Comparison of ENCODE assay signal across 1 cellular context in the genomic region with DNA sequence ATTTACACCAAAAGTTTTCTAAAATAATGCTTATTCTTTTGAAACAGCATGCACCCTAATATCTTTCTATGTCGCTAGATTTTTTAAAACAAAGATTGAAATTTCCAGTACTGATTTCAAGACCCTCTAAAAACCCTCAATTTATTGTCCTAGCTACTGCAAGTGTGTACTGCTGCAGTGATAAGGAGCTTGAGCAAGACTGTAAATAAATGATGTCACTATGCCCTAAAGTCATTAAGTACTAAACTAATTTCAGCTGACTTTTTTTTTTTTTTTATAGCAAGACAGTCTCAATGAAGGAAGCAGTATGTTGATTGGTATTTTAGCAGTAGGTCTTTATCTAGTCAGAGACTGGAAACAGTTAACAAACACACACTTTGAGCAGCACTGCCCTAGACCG.
TF ChIP-seq lines count a peak whose summit lies in the region.

No MANE protein-coding gene starts in this region.

TF ChIP-seq in HEK293, 187 proteins besides CTCF, POLR2A, EP300 and RAD21 (continued from another document):
- TF ChIP-seq, protein P1, sequence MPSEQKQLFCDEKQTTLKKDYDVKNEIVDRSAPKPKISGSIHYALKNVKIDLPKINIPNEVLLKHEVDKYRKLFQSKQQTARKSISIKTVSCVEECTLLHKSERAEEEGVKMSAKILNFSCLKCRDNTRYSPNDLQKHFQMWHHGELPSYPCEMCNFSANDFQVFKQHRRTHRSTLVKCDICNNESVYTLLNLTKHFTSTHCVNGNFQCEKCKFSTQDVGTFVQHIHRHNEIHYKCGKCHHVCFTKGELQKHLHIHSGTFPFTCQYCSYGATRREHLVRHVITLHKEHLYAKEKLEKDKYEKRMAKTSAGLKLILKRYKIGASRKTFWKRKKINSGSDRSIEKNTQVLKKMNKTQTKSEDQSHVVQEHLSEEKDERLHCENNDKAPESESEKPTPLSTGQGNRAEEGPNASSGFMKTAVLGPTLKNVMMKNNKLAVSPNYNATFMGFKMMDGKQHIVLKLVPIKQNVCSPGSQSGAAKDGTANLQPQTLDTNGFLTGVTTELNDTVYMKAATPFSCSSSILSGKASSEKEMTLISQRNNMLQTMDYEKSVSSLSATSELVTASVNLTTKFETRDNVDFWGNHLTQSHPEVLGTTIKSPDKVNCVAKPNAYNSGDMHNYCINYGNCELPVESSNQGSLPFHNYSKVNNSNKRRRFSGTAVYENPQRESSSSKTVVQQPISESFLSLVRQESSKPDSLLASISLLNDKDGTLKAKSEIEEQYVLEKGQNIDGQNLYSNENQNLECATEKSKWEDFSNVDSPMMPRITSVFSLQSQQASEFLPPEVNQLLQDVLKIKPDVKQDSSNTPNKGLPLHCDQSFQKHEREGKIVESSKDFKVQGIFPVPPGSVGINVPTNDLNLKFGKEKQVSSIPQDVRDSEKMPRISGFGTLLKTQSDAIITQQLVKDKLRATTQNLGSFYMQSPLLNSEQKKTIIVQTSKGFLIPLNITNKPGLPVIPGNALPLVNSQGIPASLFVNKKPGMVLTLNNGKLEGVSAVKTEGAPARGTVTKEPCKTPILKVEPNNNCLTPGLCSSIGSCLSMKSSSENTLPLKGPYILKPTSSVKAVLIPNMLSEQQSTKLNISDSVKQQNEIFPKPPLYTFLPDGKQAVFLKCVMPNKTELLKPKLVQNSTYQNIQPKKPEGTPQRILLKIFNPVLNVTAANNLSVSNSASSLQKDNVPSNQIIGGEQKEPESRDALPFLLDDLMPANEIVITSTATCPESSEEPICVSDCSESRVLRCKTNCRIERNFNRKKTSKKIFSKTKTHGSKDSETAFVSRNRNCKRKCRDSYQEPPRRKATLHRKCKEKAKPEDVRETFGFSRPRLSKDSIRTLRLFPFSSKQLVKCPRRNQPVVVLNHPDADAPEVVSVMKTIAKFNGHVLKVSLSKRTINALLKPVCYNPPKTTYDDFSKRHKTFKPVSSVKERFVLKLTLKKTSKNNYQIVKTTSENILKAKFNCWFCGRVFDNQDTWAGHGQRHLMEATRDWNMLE (tag by site-specific recombination; conservative IDR thresholded peaks at IDR 0.05; ENCODE audit: low read depth), result no peak; the same call in 1 of the 2 replicates
- TF ChIP-seq ZNF324 (tag by site-specific recombination; IDR thresholded peaks at IDR 0.05), result 0 out of 2 replicates have a peak, but pooled peaks have one; percentile 23
- TF ChIP-seq ZNF629 (tag by site-specific recombination; IDR thresholded peaks at IDR 0.05), result peak; percentile 80
- TF ChIP-seq ZNF558 (tag by site-specific recombination; IDR thresholded peaks at IDR 0.05), result 0 out of 2 replicates have a peak, but pooled peaks have one; percentile 52
- TF ChIP-seq ZBTB8A (tag by site-specific recombination; IDR thresholded peaks at IDR 0.05), result 0 out of 2 replicates have a peak, but pooled peaks have one; percentile 21
- no peak for TF ChIP-seq ZNF302 (tag by site-specific recombination; IDR thresholded peaks at IDR 0.05; ENCODE audit: low read depth)
- TF ChIP-seq ZNF792 (tag by site-specific recombination; IDR thresholded peaks at IDR 0.05), result no peak
- TF ChIP-seq OSR2 (tag by site-specific recombination; IDR thresholded peaks at IDR 0.05), result peak; percentile 69
- TF ChIP-seq SALL2 (tag by site-specific recombination; IDR thresholded peaks at IDR 0.05; ENCODE audit: borderline replicate concordance), result no peak
- 0 out of 2 replicates have a peak, but pooled peaks have one; percentile 13 for TF ChIP-seq ZNF843 (tag by site-specific recombination; IDR thresholded peaks at IDR 0.05)
- TF ChIP-seq MZF1 (tag by site-specific recombination; IDR thresholded peaks at IDR 0.05; ENCODE audit: borderline replicate concordance), result no peak
- TF ChIP-seq, protein P2, sequence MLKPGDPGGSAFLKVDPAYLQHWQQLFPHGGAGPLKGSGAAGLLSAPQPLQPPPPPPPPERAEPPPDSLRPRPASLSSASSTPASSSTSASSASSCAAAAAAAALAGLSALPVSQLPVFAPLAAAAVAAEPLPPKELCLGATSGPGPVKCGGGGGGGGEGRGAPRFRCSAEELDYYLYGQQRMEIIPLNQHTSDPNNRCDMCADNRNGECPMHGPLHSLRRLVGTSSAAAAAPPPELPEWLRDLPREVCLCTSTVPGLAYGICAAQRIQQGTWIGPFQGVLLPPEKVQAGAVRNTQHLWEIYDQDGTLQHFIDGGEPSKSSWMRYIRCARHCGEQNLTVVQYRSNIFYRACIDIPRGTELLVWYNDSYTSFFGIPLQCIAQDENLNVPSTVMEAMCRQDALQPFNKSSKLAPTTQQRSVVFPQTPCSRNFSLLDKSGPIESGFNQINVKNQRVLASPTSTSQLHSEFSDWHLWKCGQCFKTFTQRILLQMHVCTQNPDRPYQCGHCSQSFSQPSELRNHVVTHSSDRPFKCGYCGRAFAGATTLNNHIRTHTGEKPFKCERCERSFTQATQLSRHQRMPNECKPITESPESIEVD (tag by site-specific recombination; IDR thresholded peaks at IDR 0.05), result peak; percentile 62
- TF ChIP-seq ZNF677 (tag by site-specific recombination; IDR thresholded peaks at IDR 0.05), result no peak
- no peak for TF ChIP-seq ZNF623 (tag by site-specific recombination; IDR thresholded peaks at IDR 0.05)
- TF ChIP-seq, protein P3, sequence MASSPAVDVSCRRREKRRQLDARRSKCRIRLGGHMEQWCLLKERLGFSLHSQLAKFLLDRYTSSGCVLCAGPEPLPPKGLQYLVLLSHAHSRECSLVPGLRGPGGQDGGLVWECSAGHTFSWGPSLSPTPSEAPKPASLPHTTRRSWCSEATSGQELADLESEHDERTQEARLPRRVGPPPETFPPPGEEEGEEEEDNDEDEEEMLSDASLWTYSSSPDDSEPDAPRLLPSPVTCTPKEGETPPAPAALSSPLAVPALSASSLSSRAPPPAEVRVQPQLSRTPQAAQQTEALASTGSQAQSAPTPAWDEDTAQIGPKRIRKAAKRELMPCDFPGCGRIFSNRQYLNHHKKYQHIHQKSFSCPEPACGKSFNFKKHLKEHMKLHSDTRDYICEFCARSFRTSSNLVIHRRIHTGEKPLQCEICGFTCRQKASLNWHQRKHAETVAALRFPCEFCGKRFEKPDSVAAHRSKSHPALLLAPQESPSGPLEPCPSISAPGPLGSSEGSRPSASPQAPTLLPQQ (tag by site-specific recombination; IDR thresholded peaks at IDR 0.05), result no peak; the same call in 1 of the 2 replicates
- 0 out of 2 replicates have a peak, but pooled peaks have one; percentile 24 for TF ChIP-seq ZNF335 (tag by site-specific recombination; conservative IDR thresholded peaks at IDR 0.05)
- TF ChIP-seq ZNF266 (tag by site-specific recombination; IDR thresholded peaks at IDR 0.05; ENCODE audit: low read depth), result peak; percentile 22; the same call in 1 of the 2 replicates
- TF ChIP-seq, protein P4, sequence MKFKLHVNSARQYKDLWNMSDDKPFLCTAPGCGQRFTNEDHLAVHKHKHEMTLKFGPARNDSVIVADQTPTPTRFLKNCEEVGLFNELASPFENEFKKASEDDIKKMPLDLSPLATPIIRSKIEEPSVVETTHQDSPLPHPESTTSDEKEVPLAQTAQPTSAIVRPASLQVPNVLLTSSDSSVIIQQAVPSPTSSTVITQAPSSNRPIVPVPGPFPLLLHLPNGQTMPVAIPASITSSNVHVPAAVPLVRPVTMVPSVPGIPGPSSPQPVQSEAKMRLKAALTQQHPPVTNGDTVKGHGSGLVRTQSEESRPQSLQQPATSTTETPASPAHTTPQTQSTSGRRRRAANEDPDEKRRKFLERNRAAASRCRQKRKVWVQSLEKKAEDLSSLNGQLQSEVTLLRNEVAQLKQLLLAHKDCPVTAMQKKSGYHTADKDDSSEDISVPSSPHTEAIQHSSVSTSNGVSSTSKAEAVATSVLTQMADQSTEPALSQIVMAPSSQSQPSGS (tag by site-specific recombination; IDR thresholded peaks at IDR 0.05; ENCODE audit: low read depth), result peak; percentile 87
- TF ChIP-seq ZBTB21 (tag by site-specific recombination; IDR thresholded peaks at IDR 0.05), result 0 out of 2 replicates have a peak, but pooled peaks have one; percentile 33
- peak; percentile 50; the same call in 1 of the 2 replicates for TF ChIP-seq ZEB2 (tag by site-specific recombination; IDR thresholded peaks at IDR 0.05)
- TF ChIP-seq, protein P5, sequence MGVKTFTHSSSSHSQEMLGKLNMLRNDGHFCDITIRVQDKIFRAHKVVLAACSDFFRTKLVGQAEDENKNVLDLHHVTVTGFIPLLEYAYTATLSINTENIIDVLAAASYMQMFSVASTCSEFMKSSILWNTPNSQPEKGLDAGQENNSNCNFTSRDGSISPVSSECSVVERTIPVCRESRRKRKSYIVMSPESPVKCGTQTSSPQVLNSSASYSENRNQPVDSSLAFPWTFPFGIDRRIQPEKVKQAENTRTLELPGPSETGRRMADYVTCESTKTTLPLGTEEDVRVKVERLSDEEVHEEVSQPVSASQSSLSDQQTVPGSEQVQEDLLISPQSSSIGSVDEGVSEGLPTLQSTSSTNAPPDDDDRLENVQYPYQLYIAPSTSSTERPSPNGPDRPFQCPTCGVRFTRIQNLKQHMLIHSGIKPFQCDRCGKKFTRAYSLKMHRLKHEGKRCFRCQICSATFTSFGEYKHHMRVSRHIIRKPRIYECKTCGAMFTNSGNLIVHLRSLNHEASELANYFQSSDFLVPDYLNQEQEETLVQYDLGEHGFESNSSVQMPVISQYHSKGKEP (tag by site-specific recombination; IDR thresholded peaks at IDR 0.05), result peak; percentile 43
- 0 out of 2 replicates have a peak, but pooled peaks have one; percentile 11 for TF ChIP-seq ZNF660 (tag by site-specific recombination; IDR thresholded peaks at IDR 0.05)
- no peak for TF ChIP-seq ZNF654 (tag by site-specific recombination; IDR thresholded peaks at IDR 0.05; ENCODE audit: low read depth)
- TF ChIP-seq SP7 (tag by site-specific recombination; IDR thresholded peaks at IDR 0.05), result 0 out of 2 replicates have a peak, but pooled peaks have one; percentile 18
- TF ChIP-seq RBAK (tag by site-specific recombination; IDR thresholded peaks at IDR 0.05), result no peak
- TF ChIP-seq ZXDB (tag by site-specific recombination; IDR thresholded peaks at IDR 0.05), result peak; percentile 43; the same call in 1 of the 2 replicates
